Comparison of ENCODE assay signal across 19 cellular contexts in genomic region chr12:13937735-13938134, GRCh38. TPM values are rescaled to one million over a fixed set of nuclear protein-coding genes. Genes with fewer than 3 reads are reported as not detected.
"Had no signal": no experiment of that assay in that cellular context is flagged by ENCODE, and none has a peak within 500 bp of the region (broad histone marks: within the 10 kb centered on the region; RNA-seq: fewer than 3 reads in every experiment).

No MANE protein-coding gene starts in this region.

- H3K4me1 ChIP-seq: spleen, tibial artery, upper lobe of left lung, uterus had no signal

- DNase-seq: cortex of kidney; dorsolateral prefrontal cortex; effector CD8-positive, alpha-beta T cell; foreskin melanocyte; head of caudate nucleus; hippocampal formation; left colon; natural killer cell; posterior cingulate gyrus; spleen; stimulated activated naive CD8-positive, alpha-beta T cell treated with anti-CD3 and anti-CD28 coated beads, Interleukin-15, Interleukin-2, amounts not matched to agents 100 U/mL and 50 U/mL, for 24 hours; tibial artery; upper lobe of left lung; uterus had no signal

- H3K4me3 ChIP-seq: dorsolateral prefrontal cortex, spleen, tibial artery, upper lobe of left lung, uterus had no signal

- H3K4me1 Mint-ChIP-seq: natural killer cell had no signal

- H3K36me3 ChIP-seq: spleen, tibial artery, upper lobe of left lung, uterus had no signal

- H3K4me3 Mint-ChIP-seq: natural killer cell, neural crest cell had no signal

- H3K27ac Mint-ChIP-seq: natural killer cell had no signal

- H3K27ac ChIP-seq: dorsolateral prefrontal cortex, spleen, tibial artery, upper lobe of left lung, uterus had no signal

- H3K9me3 ChIP-seq: tibial artery had no signal

- ATAC-seq: left colon; natural killer cell; sciatic nerve; stimulated activated naive CD8-positive, alpha-beta T cell treated with anti-CD3 and anti-CD28 coated beads, Interleukin-15, Interleukin-2, amounts not matched to agents 100 U/mL and 50 U/mL, for 24 hours had no signal

- H3K36me3 Mint-ChIP-seq: natural killer cell had no signal

RNA-seq across cellular contexts. Expression of gene GRIN2B, which starts 43.7 kb away (rescaled TPM):
- total RNA-seq: lung microvascular endothelial cell, natural killer cell, osteocyte, pulmonary artery endothelial cell had no signal
